In genomic region chr11:88193278-88193677, GRCh38 we compare ENCODE assay signal across 23 cellular contexts. TPM values are rescaled to one million over a fixed set of nuclear protein-coding genes. Genes with fewer than 3 reads are reported as not detected.
DNase-seq lines count a peak whose midpoint lies in the region; ATAC-seq, FAIRE-seq and TF ChIP-seq lines count a peak whose summit lies in the region.
"Had no signal": no experiment of that assay in that cellular context is flagged by ENCODE, and none has a peak within 500 bp of the region (broad histone marks: within the 10 kb centered on the region; RNA-seq: fewer than 3 reads in every experiment).

No MANE protein-coding gene starts in this region.

- H3K4me3 ChIP-seq in right cardiac atrium (ENCODE audit: low read length): no peak overlapping the region
- H3K4me3 ChIP-seq: PC-9 had no signal

- no peak overlapping the region for H3K27ac ChIP-seq in right cardiac atrium (ENCODE audit: low read length)
- H3K27ac ChIP-seq: PC-9, RWPE1 had no signal

- no peaks in the 10 kb centered on the region for H3K27me3 ChIP-seq in right cardiac atrium (ENCODE audit: control insufficient read depth, insufficient read depth)

- no peaks in the 10 kb centered on the region for H3K4me1 ChIP-seq in right cardiac atrium (ENCODE audit: control insufficient read depth, insufficient read depth, low read length)

- ATAC-seq in GM18867 (IDR thresholded peaks at IDR 0.05; ENCODE audit: unreplicated experiment): peak; percentile 87
- no peak for ATAC-seq in right cardiac atrium

- no peak for TF ChIP-seq POLR2A in GM12891 (IDR thresholded peaks at IDR 0.05; ENCODE audit: low read depth, low read length)

- FAIRE-seq in GM12891 (lab: Jason Lieb, UNC): peak; percentile 26
- FAIRE-seq: H54 had no signal

- no peaks in the 10 kb centered on the region for H3K9me3 ChIP-seq in right cardiac atrium (ENCODE audit: control insufficient read depth, low read length)

- intact Hi-C loops in right cardiac atrium (cut with DNase I): no loop called here

- DNase-seq in GM12891 (ENCODE audit: insufficient read length, low spot score) (no peak), NCI-H1105 (lab: John Stamatoyannopoulos, UW) (peak; percentile 54), renal cortical epithelial cell (ENCODE audit: low read depth) (peak; percentile 46), NCI-H524 treated with DMSO at 0.1 percent for 48 hours (lab: John Stamatoyannopoulos, UW) (no peak), amniotic stem cell (lab: John Stamatoyannopoulos, UW) (no peak), right cardiac atrium (no peak)
- DNase-seq: ACHN; C1 segment of cervical spinal cord; CD8-positive, alpha-beta memory T cell; DMS79 treated with DMSO at 0.1 percent for 48 hours; HFFc6; MM.1S; NCI-H1092; NCI-H2081; NCI-H510A treated with DMSO at 0.1 percent for 48 hours; PC-9; SIG-M5; T-helper 1 cell; T-helper 9 cell had no signal

TF ChIP-seq in GM12891, 5 proteins besides CTCF, POLR2A, EP300 and RAD21:
- TF ChIP-seq POLR2AphosphoS5 (IDR thresholded peaks at IDR 0.05; ENCODE audit: low read depth, low read length) (no peak), SPI1 (IDR thresholded peaks at IDR 0.05; ENCODE audit: low read depth, low read length) (no peak), TAF1 (IDR thresholded peaks at IDR 0.05; ENCODE audit: low read depth, low read length) (no peak), POU2F2 (IDR thresholded peaks at IDR 0.05; ENCODE audit: low read depth, low read length) (no peak), PAX5 (IDR thresholded peaks at IDR 0.05; ENCODE audit: insufficient read depth, low read length, severe bottlenecking) (no peak)

RNA-seq across cellular contexts. Expression of gene RAB38, which starts 18.0 kb away (rescaled TPM):
- 5.4 TPM for polyA plus RNA-seq in GM12891 (2012; ENCODE audit: low read depth, missing spikeins)
- total RNA-seq in renal cortical epithelial cell (10.7 and 12.3 TPM in 2 replicates), right cardiac atrium (1 to 10 TPM in 3 of 4 donors, under 1 TPM in 1; 0.39 to 1.4 (median 1.1) TPM)
- polyA plus RNA-seq in right cardiac atrium: 0.52 TPM
- total RNA-seq: LHCN-M2 had no signal

Comparison
In these comparisons a context has a peak if more than half of its experiments do, and no peak if none do; other contexts are left out.
1. DNase-seq: peak in NCI-H1105 (single experiment) and renal cortical epithelial cell (single experiment); none in GM12891 (single experiment), NCI-H524 treated with DMSO at 0.1 percent for 48 hours (single experiment), amniotic stem cell (single experiment) and right cardiac atrium (0 of 3).